In the genomic region with DNA sequence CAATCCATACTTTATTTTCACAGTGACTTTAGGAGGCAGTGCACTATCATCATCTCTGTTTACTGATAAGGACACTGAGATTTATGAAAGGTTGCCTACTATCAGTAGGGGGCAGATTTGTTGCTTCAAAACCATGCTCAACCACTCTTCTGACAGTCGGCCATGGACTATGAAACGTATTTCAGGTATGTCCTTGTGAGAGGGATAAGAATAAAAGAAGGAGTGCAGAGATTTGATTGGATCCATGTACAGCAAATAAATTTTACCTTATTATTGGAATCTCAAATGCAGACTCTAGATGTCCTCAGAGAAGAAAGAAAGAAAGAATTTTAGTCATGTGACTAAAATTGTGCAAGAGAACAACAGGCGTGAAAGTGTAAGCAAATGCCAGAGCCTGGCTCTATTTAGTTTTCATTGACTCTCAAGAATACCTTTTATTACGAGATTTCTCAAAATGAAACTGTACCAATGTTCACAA, we compare ENCODE assay signal across 1 cellular context.
TF ChIP-seq lines count a peak whose summit lies in the region.

No MANE protein-coding gene starts in this region.

TF ChIP-seq in K562, 482 proteins besides CTCF, POLR2A, EP300 and RAD21 (continued from another document):
- TF ChIP-seq, protein P1, sequence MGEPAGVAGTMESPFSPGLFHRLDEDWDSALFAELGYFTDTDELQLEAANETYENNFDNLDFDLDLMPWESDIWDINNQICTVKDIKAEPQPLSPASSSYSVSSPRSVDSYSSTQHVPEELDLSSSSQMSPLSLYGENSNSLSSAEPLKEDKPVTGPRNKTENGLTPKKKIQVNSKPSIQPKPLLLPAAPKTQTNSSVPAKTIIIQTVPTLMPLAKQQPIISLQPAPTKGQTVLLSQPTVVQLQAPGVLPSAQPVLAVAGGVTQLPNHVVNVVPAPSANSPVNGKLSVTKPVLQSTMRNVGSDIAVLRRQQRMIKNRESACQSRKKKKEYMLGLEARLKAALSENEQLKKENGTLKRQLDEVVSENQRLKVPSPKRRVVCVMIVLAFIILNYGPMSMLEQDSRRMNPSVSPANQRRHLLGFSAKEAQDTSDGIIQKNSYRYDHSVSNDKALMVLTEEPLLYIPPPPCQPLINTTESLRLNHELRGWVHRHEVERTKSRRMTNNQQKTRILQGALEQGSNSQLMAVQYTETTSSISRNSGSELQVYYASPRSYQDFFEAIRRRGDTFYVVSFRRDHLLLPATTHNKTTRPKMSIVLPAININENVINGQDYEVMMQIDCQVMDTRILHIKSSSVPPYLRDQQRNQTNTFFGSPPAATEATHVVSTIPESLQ (CRISPR knock-in tag; IDR thresholded peaks at IDR 0.05): no peak
- TF ChIP-seq RCOR1 (IDR thresholded peaks at IDR 0.05; ENCODE audit: borderline replicate concordance in 1 of 2, low read depth in 2 of 2, low read length in 2 of 2) (peak in 1 of 2 experiments; percentile 71; a peak in 1 of 4 replicates), CEBPB (tag; IDR thresholded peaks at IDR 0.05) (peak; percentile 58), KDM1A (IDR thresholded peaks at IDR 0.05) (peak; percentile 69 to 71)
- TF ChIP-seq, protein P2, sequence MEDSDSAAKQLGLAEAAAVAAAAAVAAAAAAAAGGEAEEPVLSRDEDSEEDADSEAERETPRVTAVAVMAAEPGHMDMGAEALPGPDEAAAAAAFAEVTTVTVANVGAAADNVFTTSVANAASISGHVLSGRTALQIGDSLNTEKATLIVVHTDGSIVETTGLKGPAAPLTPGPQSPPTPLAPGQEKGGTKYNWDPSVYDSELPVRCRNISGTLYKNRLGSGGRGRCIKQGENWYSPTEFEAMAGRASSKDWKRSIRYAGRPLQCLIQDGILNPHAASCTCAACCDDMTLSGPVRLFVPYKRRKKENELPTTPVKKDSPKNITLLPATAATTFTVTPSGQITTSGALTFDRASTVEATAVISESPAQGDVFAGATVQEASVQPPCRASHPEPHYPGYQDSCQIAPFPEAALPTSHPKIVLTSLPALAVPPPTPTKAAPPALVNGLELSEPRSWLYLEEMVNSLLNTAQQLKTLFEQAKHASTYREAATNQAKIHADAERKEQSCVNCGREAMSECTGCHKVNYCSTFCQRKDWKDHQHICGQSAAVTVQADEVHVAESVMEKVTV (CRISPR knock-in tag; IDR thresholded peaks at IDR 0.05): no peak
- TF ChIP-seq, protein P3, sequence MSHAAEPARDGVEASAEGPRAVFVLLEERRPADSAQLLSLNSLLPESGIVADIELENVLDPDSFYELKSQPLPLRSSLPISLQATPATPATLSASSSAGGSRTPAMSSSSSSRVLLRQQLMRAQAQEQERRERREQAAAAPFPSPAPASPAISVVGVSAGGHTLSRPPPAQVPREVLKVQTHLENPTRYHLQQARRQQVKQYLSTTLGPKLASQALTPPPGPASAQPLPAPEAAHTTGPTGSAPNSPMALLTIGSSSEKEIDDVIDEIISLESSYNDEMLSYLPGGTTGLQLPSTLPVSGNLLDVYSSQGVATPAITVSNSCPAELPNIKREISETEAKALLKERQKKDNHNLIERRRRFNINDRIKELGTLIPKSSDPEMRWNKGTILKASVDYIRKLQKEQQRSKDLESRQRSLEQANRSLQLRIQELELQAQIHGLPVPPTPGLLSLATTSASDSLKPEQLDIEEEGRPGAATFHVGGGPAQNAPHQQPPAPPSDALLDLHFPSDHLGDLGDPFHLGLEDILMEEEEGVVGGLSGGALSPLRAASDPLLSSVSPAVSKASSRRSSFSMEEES (CRISPR knock-in tag; IDR thresholded peaks at IDR 0.05): peak; percentile 69
